1 cellular context compared by ENCODE assay signal in the genomic region with DNA sequence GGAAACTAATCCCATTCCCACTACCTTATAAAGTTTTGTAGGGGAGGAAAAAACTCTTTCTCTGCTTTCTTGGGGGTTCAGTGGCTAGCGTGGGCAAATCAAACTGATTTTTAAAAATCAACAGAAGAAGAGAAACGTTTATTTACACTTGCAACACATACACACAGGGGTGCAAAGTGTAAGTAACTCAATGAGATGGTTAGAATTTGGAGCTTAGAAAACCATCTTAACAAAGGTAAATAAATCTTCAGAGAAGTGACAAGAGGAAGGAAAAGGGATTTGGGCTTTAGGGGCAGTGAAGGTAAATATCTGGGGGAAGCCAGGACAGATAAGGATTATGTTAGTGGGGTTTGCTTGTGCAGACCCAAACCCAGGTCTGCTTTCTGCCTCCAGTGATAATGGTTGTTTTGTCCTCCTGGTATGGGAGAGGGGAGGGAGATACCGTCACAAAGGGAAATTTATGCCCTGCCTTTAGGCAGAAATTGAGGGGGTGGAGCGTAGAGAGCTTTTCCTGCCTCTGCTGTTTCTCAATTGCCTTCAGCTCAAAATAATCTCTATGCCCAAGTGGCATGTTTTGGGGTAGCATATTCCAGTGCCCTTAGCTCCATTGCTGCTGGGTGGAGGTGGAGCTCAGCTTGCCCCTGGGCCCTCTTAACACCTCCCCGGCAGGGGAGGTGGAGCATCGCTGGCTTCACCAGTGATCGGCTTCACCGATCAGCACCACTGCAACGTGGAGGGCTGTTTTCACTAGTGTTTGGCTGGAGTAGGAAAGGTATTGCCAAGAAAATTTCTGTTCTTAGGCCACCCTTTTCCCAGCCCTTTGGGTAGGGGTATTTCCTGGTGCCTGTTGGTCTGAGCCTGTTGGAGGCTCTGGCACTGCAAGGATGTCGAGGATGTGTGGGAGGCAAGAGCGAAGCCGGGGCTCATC.
TF ChIP-seq lines count a peak whose summit lies in the region.

No MANE protein-coding gene starts in this region.

TF ChIP-seq in HepG2, 621 proteins besides CTCF, POLR2A, EP300 and RAD21 (continued from another document and continues in another):
- no peak for TF ChIP-seq KAT2B (IDR thresholded peaks at IDR 0.05; ENCODE audit: borderline replicate concordance, low read depth, low read length)
- TF ChIP-seq, protein P1, sequence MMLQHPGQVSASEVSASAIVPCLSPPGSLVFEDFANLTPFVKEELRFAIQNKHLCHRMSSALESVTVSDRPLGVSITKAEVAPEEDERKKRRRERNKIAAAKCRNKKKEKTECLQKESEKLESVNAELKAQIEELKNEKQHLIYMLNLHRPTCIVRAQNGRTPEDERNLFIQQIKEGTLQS (CRISPR knock-in tag; IDR thresholded peaks at IDR 0.05): no peak
- no peak for TF ChIP-seq MXI1 (IDR thresholded peaks at IDR 0.05; ENCODE audit: borderline replicate concordance, low read depth, low read length)
- TF ChIP-seq ZNF382 (CRISPR knock-in tag; IDR thresholded peaks at IDR 0.05; ENCODE audit: borderline replicate concordance): no peak
- TF ChIP-seq ZNF670 (CRISPR knock-in tag; IDR thresholded peaks at IDR 0.05; ENCODE audit: borderline replicate concordance): no peak
- TF ChIP-seq POLR2AphosphoS2 (IDR thresholded peaks at IDR 0.05; ENCODE audit: low read depth, low read length): no peak
- no peak for TF ChIP-seq TCF12 (IDR thresholded peaks at IDR 0.05)
- TF ChIP-seq TCF12 (CRISPR knock-in tag; IDR thresholded peaks at IDR 0.05): no peak
- no peak for TF ChIP-seq PAWR (CRISPR knock-in tag; IDR thresholded peaks at IDR 0.05; ENCODE audit: borderline replicate concordance)
- no peak for TF ChIP-seq ZNF274 (CRISPR knock-in tag; IDR thresholded peaks at IDR 0.05)
- TF ChIP-seq, protein P2, sequence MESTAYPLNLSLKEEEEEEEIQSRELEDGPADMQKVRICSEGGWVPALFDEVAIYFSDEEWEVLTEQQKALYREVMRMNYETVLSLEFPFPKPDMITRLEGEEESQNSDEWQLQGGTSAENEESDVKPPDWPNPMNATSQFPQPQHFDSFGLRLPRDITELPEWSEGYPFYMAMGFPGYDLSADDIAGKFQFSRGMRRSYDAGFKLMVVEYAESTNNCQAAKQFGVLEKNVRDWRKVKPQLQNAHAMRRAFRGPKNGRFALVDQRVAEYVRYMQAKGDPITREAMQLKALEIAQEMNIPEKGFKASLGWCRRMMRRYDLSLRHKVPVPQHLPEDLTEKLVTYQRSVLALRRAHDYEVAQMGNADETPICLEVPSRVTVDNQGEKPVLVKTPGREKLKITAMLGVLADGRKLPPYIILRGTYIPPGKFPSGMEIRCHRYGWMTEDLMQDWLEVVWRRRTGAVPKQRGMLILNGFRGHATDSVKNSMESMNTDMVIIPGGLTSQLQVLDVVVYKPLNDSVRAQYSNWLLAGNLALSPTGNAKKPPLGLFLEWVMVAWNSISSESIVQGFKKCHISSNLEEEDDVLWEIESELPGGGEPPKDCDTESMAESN (CRISPR knock-in tag; conservative IDR thresholded peaks at IDR 0.05): peak; percentile 69; the same call in 1 of the 2 replicates
- TF ChIP-seq, protein P3, sequence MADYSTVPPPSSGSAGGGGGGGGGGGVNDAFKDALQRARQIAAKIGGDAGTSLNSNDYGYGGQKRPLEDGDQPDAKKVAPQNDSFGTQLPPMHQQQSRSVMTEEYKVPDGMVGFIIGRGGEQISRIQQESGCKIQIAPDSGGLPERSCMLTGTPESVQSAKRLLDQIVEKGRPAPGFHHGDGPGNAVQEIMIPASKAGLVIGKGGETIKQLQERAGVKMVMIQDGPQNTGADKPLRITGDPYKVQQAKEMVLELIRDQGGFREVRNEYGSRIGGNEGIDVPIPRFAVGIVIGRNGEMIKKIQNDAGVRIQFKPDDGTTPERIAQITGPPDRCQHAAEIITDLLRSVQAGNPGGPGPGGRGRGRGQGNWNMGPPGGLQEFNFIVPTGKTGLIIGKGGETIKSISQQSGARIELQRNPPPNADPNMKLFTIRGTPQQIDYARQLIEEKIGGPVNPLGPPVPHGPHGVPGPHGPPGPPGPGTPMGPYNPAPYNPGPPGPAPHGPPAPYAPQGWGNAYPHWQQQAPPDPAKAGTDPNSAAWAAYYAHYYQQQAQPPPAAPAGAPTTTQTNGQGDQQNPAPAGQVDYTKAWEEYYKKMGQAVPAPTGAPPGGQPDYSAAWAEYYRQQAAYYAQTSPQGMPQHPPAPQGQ (CRISPR knock-in tag; IDR thresholded peaks at IDR 0.05; ENCODE audit: borderline replicate concordance): no peak
- TF ChIP-seq ZNF614 (CRISPR knock-in tag; IDR thresholded peaks at IDR 0.05; ENCODE audit: borderline replicate concordance): 0 out of 2 replicates have a peak, but pooled peaks have one; percentile 8
- no peak for TF ChIP-seq MXD4 (CRISPR knock-in tag; IDR thresholded peaks at IDR 0.05)
- TF ChIP-seq ELF3 (CRISPR knock-in tag; IDR thresholded peaks at IDR 0.05): peak; percentile 56
- no peak for TF ChIP-seq ATF7-NPFF (CRISPR knock-in tag; IDR thresholded peaks at IDR 0.05; ENCODE audit: low read depth)
- TF ChIP-seq HOXA9 (CRISPR knock-in tag; IDR thresholded peaks at IDR 0.05; ENCODE audit: borderline replicate concordance): 0 out of 2 replicates have a peak, but pooled peaks have one; percentile 63
- TF ChIP-seq ZNF678 (CRISPR knock-in tag; IDR thresholded peaks at IDR 0.05): no peak
- no peak for TF ChIP-seq ZNF431 (CRISPR knock-in tag; IDR thresholded peaks at IDR 0.05; ENCODE audit: borderline replicate concordance, low read depth)
- TF ChIP-seq SMAD9 (CRISPR knock-in tag; IDR thresholded peaks at IDR 0.05): no peak
- TF ChIP-seq KLF15 (CRISPR knock-in tag; IDR thresholded peaks at IDR 0.05; ENCODE audit: borderline replicate concordance): no peak
- TF ChIP-seq NKX3-1 (CRISPR knock-in tag; IDR thresholded peaks at IDR 0.05): no peak
- TF ChIP-seq ZNF10 (CRISPR knock-in tag; IDR thresholded peaks at IDR 0.05; ENCODE audit: borderline replicate concordance, low read depth): no peak
- no peak for TF ChIP-seq ZNF577 (CRISPR knock-in tag; IDR thresholded peaks at IDR 0.05; ENCODE audit: borderline replicate concordance, low read depth)
- TF ChIP-seq, protein P4, sequence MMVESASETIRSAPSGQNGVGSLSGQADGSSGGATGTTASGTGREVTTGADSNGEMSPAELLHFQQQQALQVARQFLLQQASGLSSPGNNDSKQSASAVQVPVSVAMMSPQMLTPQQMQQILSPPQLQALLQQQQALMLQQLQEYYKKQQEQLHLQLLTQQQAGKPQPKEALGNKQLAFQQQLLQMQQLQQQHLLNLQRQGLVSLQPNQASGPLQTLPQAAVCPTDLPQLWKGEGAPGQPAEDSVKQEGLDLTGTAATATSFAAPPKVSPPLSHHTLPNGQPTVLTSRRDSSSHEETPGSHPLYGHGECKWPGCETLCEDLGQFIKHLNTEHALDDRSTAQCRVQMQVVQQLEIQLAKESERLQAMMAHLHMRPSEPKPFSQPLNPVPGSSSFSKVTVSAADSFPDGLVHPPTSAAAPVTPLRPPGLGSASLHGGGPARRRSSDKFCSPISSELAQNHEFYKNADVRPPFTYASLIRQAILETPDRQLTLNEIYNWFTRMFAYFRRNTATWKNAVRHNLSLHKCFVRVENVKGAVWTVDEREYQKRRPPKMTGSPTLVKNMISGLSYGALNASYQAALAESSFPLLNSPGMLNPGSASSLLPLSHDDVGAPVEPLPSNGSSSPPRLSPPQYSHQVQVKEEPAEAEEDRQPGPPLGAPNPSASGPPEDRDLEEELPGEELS (CRISPR knock-in tag; IDR thresholded peaks at IDR 0.05): peak; percentile 93
- TF ChIP-seq, protein P5, sequence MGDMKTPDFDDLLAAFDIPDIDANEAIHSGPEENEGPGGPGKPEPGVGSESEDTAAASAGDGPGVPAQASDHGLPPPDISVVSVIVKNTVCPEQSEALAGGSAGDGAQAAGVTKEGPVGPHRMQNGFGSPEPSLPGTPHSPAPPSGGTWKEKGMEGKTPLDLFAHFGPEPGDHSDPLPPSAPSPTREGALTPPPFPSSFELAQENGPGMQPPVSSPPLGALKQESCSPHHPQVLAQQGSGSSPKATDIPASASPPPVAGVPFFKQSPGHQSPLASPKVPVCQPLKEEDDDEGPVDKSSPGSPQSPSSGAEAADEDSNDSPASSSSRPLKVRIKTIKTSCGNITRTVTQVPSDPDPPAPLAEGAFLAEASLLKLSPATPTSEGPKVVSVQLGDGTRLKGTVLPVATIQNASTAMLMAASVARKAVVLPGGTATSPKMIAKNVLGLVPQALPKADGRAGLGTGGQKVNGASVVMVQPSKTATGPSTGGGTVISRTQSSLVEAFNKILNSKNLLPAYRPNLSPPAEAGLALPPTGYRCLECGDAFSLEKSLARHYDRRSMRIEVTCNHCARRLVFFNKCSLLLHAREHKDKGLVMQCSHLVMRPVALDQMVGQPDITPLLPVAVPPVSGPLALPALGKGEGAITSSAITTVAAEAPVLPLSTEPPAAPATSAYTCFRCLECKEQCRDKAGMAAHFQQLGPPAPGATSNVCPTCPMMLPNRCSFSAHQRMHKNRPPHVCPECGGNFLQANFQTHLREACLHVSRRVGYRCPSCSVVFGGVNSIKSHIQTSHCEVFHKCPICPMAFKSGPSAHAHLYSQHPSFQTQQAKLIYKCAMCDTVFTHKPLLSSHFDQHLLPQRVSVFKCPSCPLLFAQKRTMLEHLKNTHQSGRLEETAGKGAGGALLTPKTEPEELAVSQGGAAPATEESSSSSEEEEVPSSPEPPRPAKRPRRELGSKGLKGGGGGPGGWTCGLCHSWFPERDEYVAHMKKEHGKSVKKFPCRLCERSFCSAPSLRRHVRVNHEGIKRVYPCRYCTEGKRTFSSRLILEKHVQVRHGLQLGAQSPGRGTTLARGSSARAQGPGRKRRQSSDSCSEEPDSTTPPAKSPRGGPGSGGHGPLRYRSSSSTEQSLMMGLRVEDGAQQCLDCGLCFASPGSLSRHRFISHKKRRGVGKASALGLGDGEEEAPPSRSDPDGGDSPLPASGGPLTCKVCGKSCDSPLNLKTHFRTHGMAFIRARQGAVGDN (CRISPR knock-in tag; IDR thresholded peaks at IDR 0.05): peak; percentile 80
- no peak for TF ChIP-seq AHR (CRISPR knock-in tag; IDR thresholded peaks at IDR 0.05)
- TF ChIP-seq RXRB (CRISPR knock-in tag; IDR thresholded peaks at IDR 0.05; ENCODE audit: borderline replicate concordance): peak; percentile 56; the same call in 1 of the 2 replicates
- TF ChIP-seq ZNF350 (CRISPR knock-in tag; IDR thresholded peaks at IDR 0.05; ENCODE audit: borderline replicate concordance, low read depth): no peak
- no peak for TF ChIP-seq IRX3 (CRISPR knock-in tag; IDR thresholded peaks at IDR 0.05; ENCODE audit: borderline replicate concordance, low read depth)
- TF ChIP-seq ZNF3 (CRISPR knock-in tag; IDR thresholded peaks at IDR 0.05): no peak
- peak; percentile 76; the same call in 1 of the 2 replicates for TF ChIP-seq GZF1 (CRISPR knock-in tag; IDR thresholded peaks at IDR 0.05)
- TF ChIP-seq, protein P6, sequence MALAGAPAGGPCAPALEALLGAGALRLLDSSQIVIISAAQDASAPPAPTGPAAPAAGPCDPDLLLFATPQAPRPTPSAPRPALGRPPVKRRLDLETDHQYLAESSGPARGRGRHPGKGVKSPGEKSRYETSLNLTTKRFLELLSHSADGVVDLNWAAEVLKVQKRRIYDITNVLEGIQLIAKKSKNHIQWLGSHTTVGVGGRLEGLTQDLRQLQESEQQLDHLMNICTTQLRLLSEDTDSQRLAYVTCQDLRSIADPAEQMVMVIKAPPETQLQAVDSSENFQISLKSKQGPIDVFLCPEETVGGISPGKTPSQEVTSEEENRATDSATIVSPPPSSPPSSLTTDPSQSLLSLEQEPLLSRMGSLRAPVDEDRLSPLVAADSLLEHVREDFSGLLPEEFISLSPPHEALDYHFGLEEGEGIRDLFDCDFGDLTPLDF (CRISPR knock-in tag; IDR thresholded peaks at IDR 0.05): no peak
- 0 out of 2 replicates have a peak, but pooled peaks have one; percentile 2 for TF ChIP-seq GABPB1 (CRISPR knock-in tag; IDR thresholded peaks at IDR 0.05)
- no peak for TF ChIP-seq MAFF (IDR thresholded peaks at IDR 0.05; ENCODE audit: low read depth, low read length)
- TF ChIP-seq NAIF1 (CRISPR knock-in tag; IDR thresholded peaks at IDR 0.05; ENCODE audit: borderline replicate concordance): no peak
- TF ChIP-seq, protein P7, sequence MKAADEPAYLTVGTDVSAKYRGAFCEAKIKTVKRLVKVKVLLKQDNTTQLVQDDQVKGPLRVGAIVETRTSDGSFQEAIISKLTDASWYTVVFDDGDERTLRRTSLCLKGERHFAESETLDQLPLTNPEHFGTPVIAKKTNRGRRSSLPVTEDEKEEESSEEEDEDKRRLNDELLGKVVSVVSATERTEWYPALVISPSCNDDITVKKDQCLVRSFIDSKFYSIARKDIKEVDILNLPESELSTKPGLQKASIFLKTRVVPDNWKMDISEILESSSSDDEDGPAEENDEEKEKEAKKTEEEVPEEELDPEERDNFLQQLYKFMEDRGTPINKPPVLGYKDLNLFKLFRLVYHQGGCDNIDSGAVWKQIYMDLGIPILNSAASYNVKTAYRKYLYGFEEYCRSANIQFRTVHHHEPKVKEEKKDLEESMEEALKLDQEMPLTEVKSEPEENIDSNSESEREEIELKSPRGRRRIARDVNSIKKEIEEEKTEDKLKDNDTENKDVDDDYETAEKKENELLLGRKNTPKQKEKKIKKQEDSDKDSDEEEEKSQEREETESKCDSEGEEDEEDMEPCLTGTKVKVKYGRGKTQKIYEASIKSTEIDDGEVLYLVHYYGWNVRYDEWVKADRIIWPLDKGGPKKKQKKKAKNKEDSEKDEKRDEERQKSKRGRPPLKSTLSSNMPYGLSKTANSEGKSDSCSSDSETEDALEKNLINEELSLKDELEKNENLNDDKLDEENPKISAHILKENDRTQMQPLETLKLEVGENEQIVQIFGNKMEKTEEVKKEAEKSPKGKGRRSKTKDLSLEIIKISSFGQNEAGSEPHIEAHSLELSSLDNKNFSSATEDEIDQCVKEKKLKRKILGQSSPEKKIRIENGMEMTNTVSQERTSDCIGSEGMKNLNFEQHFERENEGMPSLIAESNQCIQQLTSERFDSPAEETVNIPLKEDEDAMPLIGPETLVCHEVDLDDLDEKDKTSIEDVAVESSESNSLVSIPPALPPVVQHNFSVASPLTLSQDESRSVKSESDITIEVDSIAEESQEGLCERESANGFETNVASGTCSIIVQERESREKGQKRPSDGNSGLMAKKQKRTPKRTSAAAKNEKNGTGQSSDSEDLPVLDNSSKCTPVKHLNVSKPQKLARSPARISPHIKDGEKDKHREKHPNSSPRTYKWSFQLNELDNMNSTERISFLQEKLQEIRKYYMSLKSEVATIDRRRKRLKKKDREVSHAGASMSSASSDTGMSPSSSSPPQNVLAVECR (CRISPR knock-in tag; IDR thresholded peaks at IDR 0.05; ENCODE audit: borderline replicate concordance): peak; percentile 22; the same call in 1 of the 2 replicates
- TF ChIP-seq CREM (IDR thresholded peaks at IDR 0.05): peak; percentile 83
- no peak for TF ChIP-seq CREM (CRISPR knock-in tag; IDR thresholded peaks at IDR 0.05)
